Comparison of ENCODE assay signal across 21 cellular contexts in the genomic region with DNA sequence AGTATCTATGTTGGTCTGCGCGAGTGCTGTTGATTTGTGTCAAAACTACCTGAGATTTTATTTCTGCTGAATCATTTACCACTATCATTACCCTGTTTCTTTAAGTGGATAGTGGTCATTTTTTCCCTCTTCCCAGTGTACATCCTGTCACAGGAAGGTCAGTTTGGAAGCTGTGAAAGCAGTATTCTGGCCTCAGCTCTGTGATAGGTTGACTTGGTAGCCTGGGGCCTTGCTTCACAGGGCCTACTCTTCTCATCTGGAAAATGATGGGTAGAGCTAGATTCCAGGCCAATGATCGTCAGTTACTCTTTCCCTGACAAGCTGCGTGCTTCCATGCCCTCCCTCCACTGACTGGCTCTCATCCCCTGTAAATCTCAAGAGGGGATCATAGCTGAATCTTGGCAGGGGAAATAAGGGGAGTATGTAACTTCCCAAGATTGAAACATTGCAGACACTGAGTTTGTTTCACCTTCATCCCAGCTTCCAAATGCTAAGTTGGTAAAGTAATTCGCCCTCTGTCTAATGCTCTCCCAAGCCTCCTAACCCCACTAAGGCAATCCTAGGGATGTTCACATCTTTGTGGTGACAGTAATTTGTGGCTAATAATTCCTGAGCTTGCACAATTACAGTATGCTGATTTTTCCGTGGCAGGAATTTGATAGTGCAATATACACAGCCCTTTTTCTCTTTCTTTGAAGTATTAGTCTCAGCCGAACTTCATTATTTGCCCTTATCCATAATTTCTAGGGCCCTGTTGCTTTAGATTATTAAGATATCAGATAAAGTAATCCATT. TPM values are rescaled to one million over a fixed set of nuclear protein-coding genes. Genes with fewer than 3 reads are reported as not detected.
DNase-seq lines count a peak whose midpoint lies in the region; ATAC-seq and TF ChIP-seq lines count a peak whose summit lies in the region.
"Had no signal": no experiment of that assay in that cellular context is flagged by ENCODE, and none has a peak within 500 bp of the region (broad histone marks: within the 10 kb centered on the region; RNA-seq: fewer than 3 reads in every experiment).

No MANE protein-coding gene starts in this region.

- H2AFZ ChIP-seq in GM23338 (no peak overlapping the region), parathyroid adenoma (no peak overlapping the region)

- H3K36me3 ChIP-seq in GM23338 (ENCODE audit: insufficient read depth) (0 out of 2 replicates have a peak, but pooled peaks cover 5% of the 10 kb centered on the region), left ventricle myocardium inferior (peaks cover 36% of the 10 kb centered on the region), parathyroid adenoma (ENCODE audit: control insufficient read depth, insufficient read depth, low read length) (no peaks in the 10 kb centered on the region)

- H3K4me3 Mint-ChIP-seq in GM23338 (no peak overlapping the region), WTC11 (no peak overlapping the region)
- H3K4me3 Mint-ChIP-seq: CD14-positive monocyte; dendritic cell treated with granulocyte-macrophage colony-stimulating factor and Interleukin-4, amounts not matched to agents 40 ng/mL and 50 ng/mL, for 4 days had no signal

- H3K27me3 ChIP-seq in GM23338 (ENCODE audit: insufficient read depth) (no peaks in the 10 kb centered on the region), left ventricle myocardium inferior (ENCODE audit: low read depth) (no peaks in the 10 kb centered on the region), parathyroid adenoma (ENCODE audit: control insufficient read depth, insufficient read depth, low read length) (no peaks in the 10 kb centered on the region)
- H3K27me3 ChIP-seq: Peyer's patch had no signal

- DNase-seq in GM23338 (ENCODE audit: low spot score) (no peak), WTC11 (ENCODE audit: low spot score) (no peak), left ventricle myocardium inferior (no peak), GDM1 (lab: John Stamatoyannopoulos, UW) (no peak)
- no peak for DNase-seq in activated CD8-positive, alpha-beta memory T cell treated with anti-CD3 and anti-CD28 coated beads, Interleukin-2, amount 50 U/mL, for 4 hours
- DNase-seq in stimulated activated naive CD8-positive, alpha-beta T cell treated with anti-CD3 and anti-CD28 coated beads, Interleukin-15, Interleukin-2, amounts not matched to agents 100 U/mL and 50 U/mL, for 24 hours, result no peak
- DNase-seq: activated CD4-positive, CD25-positive, alpha-beta regulatory T cell treated with anti-CD3 and anti-CD28 coated beads, Interleukin-2, amount 50 U/mL, for 72 hours; anterior cingulate cortex; mesendoderm; NCI-H1930; NCI-H524 treated with DMSO at 0.1 percent for 48 hours; Peyer's patch; posterior cingulate gyrus; T-helper 2 cell; trophoblast cell had no signal

- POLR2A ChIA-PET in WTC11 (lab: Charles Lee), result interaction anchor here (1.2 kb wide), 1 partner anchor 51 kb away, joined by 4 read pairs; a partner anchor contains a TSS

- H3F3A ChIP-seq in GM23338 (replicated peaks; ENCODE audit: low read depth), result no peaks in the 10 kb centered on the region

- TF ChIP-seq CTCF in GM23338 (conservative IDR thresholded peaks at IDR 0.05; ENCODE audit: low read depth in 2 of 2) (no peak), WTC11 (IDR thresholded peaks at IDR 0.05) (no peak), left ventricle myocardium inferior (IDR thresholded peaks at IDR 0.05; ENCODE audit: borderline replicate concordance) (no peak), parathyroid adenoma (IDR thresholded peaks at IDR 0.05) (no peak)

- H3K9me3 Mint-ChIP-seq in GM23338 (no peaks in the 10 kb centered on the region), WTC11 (no peaks in the 10 kb centered on the region)
- H3K9me3 Mint-ChIP-seq: CD14-positive monocyte; dendritic cell treated with granulocyte-macrophage colony-stimulating factor and Interleukin-4, amounts not matched to agents 40 ng/mL and 50 ng/mL, for 4 days had no signal

- no peaks in the 10 kb centered on the region for H3K9me3 ChIP-seq in left ventricle myocardium inferior (replicated peaks)
- H3K9me3 ChIP-seq in parathyroid adenoma (ENCODE audit: control insufficient read depth, low read length), result no peaks in the 10 kb centered on the region
- H3K9me3 ChIP-seq: Peyer's patch had no signal

- CTCF ChIA-PET in WTC11 (lab: Charles Lee), result interaction anchor here (0.7 to 1.8 kb wide), 4 partner anchors 8 to 196 kb away, joined by 3 to 7 read pairs (median 5); no protein-coding TSS in a partner anchor

- H3K27me3 Mint-ChIP-seq in GM23338 (ENCODE audit: insufficient read depth, low read depth, poor library complexity), result peaks cover 10% of the 10 kb centered on the region
- no peaks in the 10 kb centered on the region for H3K27me3 Mint-ChIP-seq in WTC11 (ENCODE audit: low read depth)
- H3K27me3 Mint-ChIP-seq: dendritic cell treated with granulocyte-macrophage colony-stimulating factor and Interleukin-4, amounts not matched to agents 40 ng/mL and 50 ng/mL, for 4 days had no signal

- no peak overlapping the region for H3K4me2 ChIP-seq in GM23338
- no peak overlapping the region for H3K4me2 ChIP-seq in parathyroid adenoma (ENCODE audit: low read length)

- H3K4me1 Mint-ChIP-seq in GM23338 (peaks cover 48% of the 10 kb centered on the region), WTC11 (peaks cover 55% of the 10 kb centered on the region)
- H3K4me1 Mint-ChIP-seq: CD14-positive monocyte had no signal

- ATAC-seq in GM23338 (no peak; the same call in 2 of the 3 replicates), WTC11 (no peak), HG03039 (IDR thresholded peaks at IDR 0.05; ENCODE audit: unreplicated experiment) (no peak)
- no peak for ATAC-seq in stimulated activated naive CD8-positive, alpha-beta T cell treated with anti-CD3 and anti-CD28 coated beads, Interleukin-15, Interleukin-2, amounts not matched to agents 100 U/mL and 50 U/mL, for 24 hours
- ATAC-seq: GM12878 had no signal

- H3K79me2 ChIP-seq in GM23338 (replicated peaks; ENCODE audit: insufficient read depth) (peaks cover 62% of the 10 kb centered on the region), parathyroid adenoma (peaks cover 21% of the 10 kb centered on the region)

- H3K4me1 ChIP-seq in GM23338 (ENCODE audit: insufficient read depth) (peaks cover 36% of the 10 kb centered on the region), left ventricle myocardium inferior (peaks cover 34% of the 10 kb centered on the region), parathyroid adenoma (peaks cover 17% of the 10 kb centered on the region)

- peak overlapping the region; percentile 50; the same call in 1 of the 2 replicates for H3K27ac Mint-ChIP-seq in GM23338
- peak overlapping the region; percentile 38 for H3K27ac Mint-ChIP-seq in WTC11
- H3K27ac Mint-ChIP-seq: dendritic cell treated with granulocyte-macrophage colony-stimulating factor and Interleukin-4, amounts not matched to agents 40 ng/mL and 50 ng/mL, for 4 days had no signal

- peaks cover 41% of the 10 kb centered on the region; the same call in 2 of the 3 replicates for H3K36me3 Mint-ChIP-seq in GM23338 (ENCODE audit: low read depth)
- peaks cover 30% of the 10 kb centered on the region for H3K36me3 Mint-ChIP-seq in WTC11

- H4K20me1 ChIP-seq in GM23338 (replicated peaks; ENCODE audit: insufficient read depth), result no peaks in the 10 kb centered on the region; the same call in 1 of the 2 replicates

- intact Hi-C loops in left ventricle myocardium inferior (cut with micrococcal nuclease), result no loop called here

- no peaks in the 10 kb centered on the region for H3K9me2 ChIP-seq in GM23338 (ENCODE audit: insufficient read depth)

- H3K4me3 ChIP-seq in GM23338 (no peak overlapping the region), left ventricle myocardium inferior (no peak overlapping the region), parathyroid adenoma (ENCODE audit: low read depth, low read length) (no peak overlapping the region)
- H3K4me3 ChIP-seq: GM12878, Peyer's patch had no signal

- H3K27ac ChIP-seq in GM23338 (ENCODE audit: low read depth) (no peak overlapping the region; the same call in 1 of the 2 replicates), left ventricle myocardium inferior (replicated peaks) (peak overlapping the region; percentile 56), parathyroid adenoma (peak overlapping the region; percentile 40)
- H3K27ac ChIP-seq: HL-60, Peyer's patch had no signal

- H3K9ac ChIP-seq in parathyroid adenoma, result no peak overlapping the region

TF ChIP-seq in GM23338, 12 proteins besides CTCF, POLR2A, EP300 and RAD21 (continues in another document):
- TF ChIP-seq ZNF114 (CRISPR knock-in tag; IDR thresholded peaks at IDR 0.05), result no peak
- TF ChIP-seq EZH2phosphoT487 (IDR thresholded peaks at IDR 0.05; ENCODE audit: unreplicated experiment), result no peak
- no peak for TF ChIP-seq EZH2 (IDR thresholded peaks at IDR 0.05; ENCODE audit: low read depth, unreplicated experiment)
- no peak for TF ChIP-seq JUNB (IDR thresholded peaks at IDR 0.05; ENCODE audit: unreplicated experiment)
- TF ChIP-seq CREB1 (CRISPR knock-in tag; IDR thresholded peaks at IDR 0.05; ENCODE audit: low read depth), result no peak
- TF ChIP-seq STAT1 (IDR thresholded peaks at IDR 0.05; ENCODE audit: unreplicated experiment), result no peak
- TF ChIP-seq POLR2AphosphoS5 (IDR thresholded peaks at IDR 0.05; ENCODE audit: low read depth), result no peak
- TF ChIP-seq ZNF331 (CRISPR knock-in tag; IDR thresholded peaks at IDR 0.05; ENCODE audit: low read depth), result no peak

RNA-seq across cellular contexts. Expression of a gene that starts 51.1 kb away (rescaled TPM):
- 22.9 and 24.7 TPM in 2 replicates for total RNA-seq in GM23338 (2014; rRNA removed; shearing (Covaris generic))
- polyA plus RNA-seq in GM23338 (2016; fragmentation: Nextera tagmentation; extraction: Ambion mirVana), result 17.4 and 18.8 TPM in 2 replicates
- total RNA-seq in WTC11 (2021), result 46.6 to 55.8 TPM (median 54.8 TPM) in 3 replicates
- 72.6 TPM for total RNA-seq in left ventricle myocardium inferior
